In the genomic region with DNA sequence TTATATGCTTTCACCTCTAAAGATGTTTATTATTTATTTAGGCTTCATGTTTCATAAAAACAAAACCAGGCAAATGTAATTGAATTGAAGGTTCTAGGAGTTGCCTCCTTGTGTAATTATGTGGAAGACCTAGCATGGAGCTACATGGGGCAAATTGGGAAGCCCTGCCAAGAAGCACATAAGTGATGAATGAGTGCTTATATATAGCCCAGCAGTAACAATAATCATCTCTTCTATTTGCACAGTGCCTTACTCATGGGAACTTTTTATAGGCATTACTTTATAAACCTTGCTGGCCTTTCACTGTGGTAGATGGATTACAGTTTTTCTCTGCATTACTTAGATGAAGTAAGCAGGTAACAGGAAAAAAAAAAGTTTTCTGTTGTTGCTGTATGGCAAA, we compare ENCODE assay signal across 2 cellular contexts.
TF ChIP-seq lines count a peak whose summit lies in the region.

No MANE protein-coding gene starts in this region.

TF ChIP-seq in SK-N-SH, 30 proteins besides CTCF, POLR2A, EP300 and RAD21 (continued from another document):
- TF ChIP-seq MEF2A (IDR thresholded peaks at IDR 0.05; ENCODE audit: borderline replicate concordance, low read depth) (no peak; the same call in 1 of the 2 replicates), RCOR1 (IDR thresholded peaks at IDR 0.05; ENCODE audit: low read length) (no peak), RXRA (IDR thresholded peaks at IDR 0.05; ENCODE audit: borderline replicate concordance, low read depth) (no peak), YY1 (IDR thresholded peaks at IDR 0.05; ENCODE audit: low read depth) (no peak), FOXJ3 (CRISPR knock-in tag; IDR thresholded peaks at IDR 0.05) (no peak), FOSL2 (IDR thresholded peaks at IDR 0.05; ENCODE audit: borderline replicate concordance, low read depth) (no peak), JUND (IDR thresholded peaks at IDR 0.05) (no peak)
- TF ChIP-seq, protein P1, sequence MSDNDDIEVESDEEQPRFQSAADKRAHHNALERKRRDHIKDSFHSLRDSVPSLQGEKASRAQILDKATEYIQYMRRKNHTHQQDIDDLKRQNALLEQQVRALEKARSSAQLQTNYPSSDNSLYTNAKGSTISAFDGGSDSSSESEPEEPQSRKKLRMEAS (IDR thresholded peaks at IDR 0.05; ENCODE audit: low read depth) = no peak

TF ChIP-seq in SK-N-SH treated with all-trans-retinoic acid at 6 μM for 48 hours, 23 proteins besides CTCF, POLR2A, EP300 and RAD21 (continued from another document):
- TF ChIP-seq, protein P2, sequence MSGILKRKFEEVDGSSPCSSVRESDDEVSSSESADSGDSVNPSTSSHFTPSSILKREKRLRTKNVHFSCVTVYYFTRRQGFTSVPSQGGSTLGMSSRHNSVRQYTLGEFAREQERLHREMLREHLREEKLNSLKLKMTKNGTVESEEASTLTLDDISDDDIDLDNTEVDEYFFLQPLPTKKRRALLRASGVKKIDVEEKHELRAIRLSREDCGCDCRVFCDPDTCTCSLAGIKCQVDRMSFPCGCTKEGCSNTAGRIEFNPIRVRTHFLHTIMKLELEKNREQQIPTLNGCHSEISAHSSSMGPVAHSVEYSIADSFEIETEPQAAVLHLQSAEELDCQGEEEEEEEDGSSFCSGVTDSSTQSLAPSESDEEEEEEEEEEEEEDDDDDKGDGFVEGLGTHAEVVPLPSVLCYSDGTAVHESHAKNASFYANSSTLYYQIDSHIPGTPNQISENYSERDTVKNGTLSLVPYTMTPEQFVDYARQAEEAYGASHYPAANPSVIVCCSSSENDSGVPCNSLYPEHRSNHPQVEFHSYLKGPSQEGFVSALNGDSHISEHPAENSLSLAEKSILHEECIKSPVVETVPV (CRISPR knock-in tag; IDR thresholded peaks at IDR 0.05) = no peak
- TF ChIP-seq ZFP30 (CRISPR knock-in tag; IDR thresholded peaks at IDR 0.05) = no peak
- TF ChIP-seq BACH2 (CRISPR knock-in tag; IDR thresholded peaks at IDR 0.05; ENCODE audit: borderline replicate concordance) = no peak
- TF ChIP-seq ZNF70 (CRISPR knock-in tag; IDR thresholded peaks at IDR 0.05) = no peak
- no peak for TF ChIP-seq SNAI2 (CRISPR knock-in tag; IDR thresholded peaks at IDR 0.05)
- TF ChIP-seq ZFP3 (CRISPR knock-in tag; IDR thresholded peaks at IDR 0.05) = no peak
- TF ChIP-seq, protein P3, sequence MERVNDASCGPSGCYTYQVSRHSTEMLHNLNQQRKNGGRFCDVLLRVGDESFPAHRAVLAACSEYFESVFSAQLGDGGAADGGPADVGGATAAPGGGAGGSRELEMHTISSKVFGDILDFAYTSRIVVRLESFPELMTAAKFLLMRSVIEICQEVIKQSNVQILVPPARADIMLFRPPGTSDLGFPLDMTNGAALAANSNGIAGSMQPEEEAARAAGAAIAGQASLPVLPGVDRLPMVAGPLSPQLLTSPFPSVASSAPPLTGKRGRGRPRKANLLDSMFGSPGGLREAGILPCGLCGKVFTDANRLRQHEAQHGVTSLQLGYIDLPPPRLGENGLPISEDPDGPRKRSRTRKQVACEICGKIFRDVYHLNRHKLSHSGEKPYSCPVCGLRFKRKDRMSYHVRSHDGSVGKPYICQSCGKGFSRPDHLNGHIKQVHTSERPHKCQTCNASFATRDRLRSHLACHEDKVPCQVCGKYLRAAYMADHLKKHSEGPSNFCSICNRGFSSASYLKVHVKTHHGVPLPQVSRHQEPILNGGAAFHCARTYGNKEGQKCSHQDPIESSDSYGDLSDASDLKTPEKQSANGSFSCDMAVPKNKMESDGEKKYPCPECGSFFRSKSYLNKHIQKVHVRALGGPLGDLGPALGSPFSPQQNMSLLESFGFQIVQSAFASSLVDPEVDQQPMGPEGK (CRISPR knock-in tag; IDR thresholded peaks at IDR 0.05; ENCODE audit: borderline replicate concordance) = no peak
- TF ChIP-seq, protein P4, sequence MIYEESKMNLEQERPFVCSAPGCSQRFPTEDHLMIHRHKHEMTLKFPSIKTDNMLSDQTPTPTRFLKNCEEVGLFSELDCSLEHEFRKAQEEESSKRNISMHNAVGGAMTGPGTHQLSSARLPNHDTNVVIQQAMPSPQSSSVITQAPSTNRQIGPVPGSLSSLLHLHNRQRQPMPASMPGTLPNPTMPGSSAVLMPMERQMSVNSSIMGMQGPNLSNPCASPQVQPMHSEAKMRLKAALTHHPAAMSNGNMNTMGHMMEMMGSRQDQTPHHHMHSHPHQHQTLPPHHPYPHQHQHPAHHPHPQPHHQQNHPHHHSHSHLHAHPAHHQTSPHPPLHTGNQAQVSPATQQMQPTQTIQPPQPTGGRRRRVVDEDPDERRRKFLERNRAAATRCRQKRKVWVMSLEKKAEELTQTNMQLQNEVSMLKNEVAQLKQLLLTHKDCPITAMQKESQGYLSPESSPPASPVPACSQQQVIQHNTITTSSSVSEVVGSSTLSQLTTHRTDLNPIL (CRISPR knock-in tag; IDR thresholded peaks at IDR 0.05; ENCODE audit: low read depth) = no peak
- TF ChIP-seq RARB (CRISPR knock-in tag; IDR thresholded peaks at IDR 0.05) = no peak
- no peak for TF ChIP-seq CSDC2 (CRISPR knock-in tag; IDR thresholded peaks at IDR 0.05)
- TF ChIP-seq, protein P5, sequence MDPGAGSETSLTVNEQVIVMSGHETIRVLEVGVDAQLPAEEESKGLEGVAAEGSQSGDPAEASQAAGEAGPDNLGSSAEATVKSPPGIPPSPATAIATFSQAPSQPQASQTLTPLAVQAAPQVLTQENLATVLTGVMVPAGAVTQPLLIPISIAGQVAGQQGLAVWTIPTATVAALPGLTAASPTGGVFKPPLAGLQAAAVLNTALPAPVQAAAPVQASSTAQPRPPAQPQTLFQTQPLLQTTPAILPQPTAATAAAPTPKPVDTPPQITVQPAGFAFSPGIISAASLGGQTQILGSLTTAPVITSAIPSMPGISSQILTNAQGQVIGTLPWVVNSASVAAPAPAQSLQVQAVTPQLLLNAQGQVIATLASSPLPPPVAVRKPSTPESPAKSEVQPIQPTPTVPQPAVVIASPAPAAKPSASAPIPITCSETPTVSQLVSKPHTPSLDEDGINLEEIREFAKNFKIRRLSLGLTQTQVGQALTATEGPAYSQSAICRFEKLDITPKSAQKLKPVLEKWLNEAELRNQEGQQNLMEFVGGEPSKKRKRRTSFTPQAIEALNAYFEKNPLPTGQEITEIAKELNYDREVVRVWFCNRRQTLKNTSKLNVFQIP (CRISPR knock-in tag; IDR thresholded peaks at IDR 0.05; ENCODE audit: borderline replicate concordance, low read depth) = no peak
